In the genomic region with DNA sequence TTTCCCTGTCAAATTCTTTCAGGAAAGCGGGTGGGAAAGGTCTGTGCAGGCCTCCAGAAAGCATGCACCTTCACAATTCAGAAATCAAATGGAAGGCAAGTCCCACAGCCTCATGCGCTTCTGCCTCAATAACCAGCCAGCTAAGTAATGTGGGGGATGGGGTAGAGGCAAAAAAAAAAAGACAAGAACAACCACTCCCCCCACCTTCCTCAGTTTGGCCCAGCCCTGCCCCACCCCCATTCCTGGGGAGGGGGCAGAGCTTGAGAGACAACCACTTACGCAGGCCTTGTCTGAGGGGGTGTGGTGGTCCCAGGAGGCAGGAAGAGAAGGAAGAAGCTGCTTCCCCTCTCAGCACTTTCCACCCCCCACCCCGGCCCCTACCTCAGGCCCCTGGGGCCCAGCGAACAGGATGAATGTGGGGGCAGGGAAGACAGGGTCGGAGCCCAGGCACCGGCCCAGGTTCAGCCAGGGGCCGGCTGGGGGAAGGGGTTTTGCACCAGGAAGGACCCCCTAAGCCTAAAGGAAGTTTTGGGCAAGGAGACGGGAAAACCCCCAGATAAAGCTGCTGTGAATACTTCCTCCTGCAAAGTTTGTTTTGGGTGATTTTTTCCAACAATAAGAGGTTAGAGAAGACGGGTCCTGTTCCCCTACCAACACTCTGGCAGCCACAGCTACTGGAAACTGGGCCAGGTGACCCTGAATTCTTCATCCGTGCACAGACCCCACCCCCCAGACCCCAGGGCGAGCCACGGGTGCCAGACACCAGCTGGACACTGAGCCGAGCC, we compare ENCODE assay signal across 8 cellular contexts. TPM values are rescaled to one million over a fixed set of nuclear protein-coding genes. Genes with fewer than 3 reads are reported as not detected.
DNase-seq lines count a peak whose midpoint lies in the region; ATAC-seq, FAIRE-seq and TF ChIP-seq lines count a peak whose summit lies in the region.

No MANE protein-coding gene starts in this region.

- H3K9me2 ChIP-seq in OCI-LY7 (ENCODE audit: insufficient read depth, low read length), result no peaks in the 10 kb centered on the region

- peak overlapping the region; percentile 72 for H3K4me2 ChIP-seq in OCI-LY7 (ENCODE audit: low read length)
- H3K4me2 ChIP-seq in endothelial cell of umbilical vein (ENCODE audit: insufficient read depth, low read length), result peak overlapping the region; percentile 3

- no peaks in the 10 kb centered on the region for H3K9me1 ChIP-seq in endothelial cell of umbilical vein (replicated peaks; ENCODE audit: control insufficient read depth, extremely low read depth, insufficient read depth, low read length)

- TF ChIP-seq CTCF in C4-2B (conservative IDR thresholded peaks at IDR 0.05) (no peak), OCI-LY7 (conservative IDR thresholded peaks at IDR 0.05; ENCODE audit: low read length) (no peak), endothelial cell of umbilical vein (IDR thresholded peaks at IDR 0.05; ENCODE audit: extremely low read depth in 1 of 2, insufficient read depth in 1 of 2, low read depth in 1 of 2, low read length in 2 of 2) (no peak), nephron progenitor cell (IDR thresholded peaks at IDR 0.05) (no peak)

- dilution Hi-C loops in endothelial cell of umbilical vein (cut with MboI; ENCODE audit: extremely low pct_ligation_motif_present, low sequenced_read_pairs), result no loop called here

- TF ChIP-seq POLR2A in endothelial cell of umbilical vein (IDR thresholded peaks at IDR 0.05; ENCODE audit: low read depth, low read length), result peak; percentile 21

- CTCF ChIA-PET in OCI-LY7 (lab: Charles Lee; ENCODE audit: unreplicated experiment) (interaction anchor here (1.5 kb wide), 1 partner anchor 7 kb away, joined by 7 read pairs; no protein-coding TSS in a partner anchor), endothelial cell of umbilical vein (lab: Charles Lee) (interaction anchor here (1.4 to 4.1 kb wide), 4 partner anchors 10 to 97 kb away, joined by 3 to 169 read pairs (median 56); a partner anchor contains a TSS)
- CTCF ChIA-PET in activated CD4-positive, alpha-beta T cell treated with anti-CD3 and anti-CD28 coated beads, Interleukin-2, amount 10 ng/mL, durations not matched to agents 7 days and 5 days (lab: Charles Lee), result interaction anchor here (0.7 to 1.8 kb wide), 4 partner anchors 9 to 26 kb away, joined by 3 to 6 read pairs (median 4); a partner anchor contains a TSS

- peak overlapping the region; percentile 60 for H3K4me3 ChIP-seq in OCI-LY7 (ENCODE audit: low read depth, low read length, poor library complexity, severe bottlenecking)
- H3K4me3 ChIP-seq in endothelial cell of umbilical vein (replicated peaks in 1 of 3; ENCODE audit: insufficient read depth in 1 of 3, low read depth in 1 of 3, low read length in 3 of 3), result peak overlapping the region in 2 of 3 experiments; percentile 52 to 98

- peak overlapping the region; percentile 97 for H3K27ac Mint-ChIP-seq in nephron progenitor cell
- no peak overlapping the region for H3K27ac Mint-ChIP-seq in activated CD4-positive, alpha-beta T cell treated with anti-CD3 and anti-CD28 coated beads, Interleukin-2, amount 10 ng/mL, durations not matched to agents 7 days and 5 days

- peaks cover 50% of the 10 kb centered on the region for H3K4me1 Mint-ChIP-seq in nephron progenitor cell
- H3K4me1 Mint-ChIP-seq in activated CD4-positive, alpha-beta T cell treated with anti-CD3 and anti-CD28 coated beads, Interleukin-2, amount 10 ng/mL, durations not matched to agents 7 days and 5 days, result peaks cover 28% of the 10 kb centered on the region

- H3K9me3 ChIP-seq in OCI-LY7 (ENCODE audit: low read length), result no peaks in the 10 kb centered on the region
- no peaks in the 10 kb centered on the region for H3K9me3 ChIP-seq in endothelial cell of umbilical vein (replicated peaks; ENCODE audit: control insufficient read depth, insufficient read depth, low read length)

- peak; percentile 73 for DNase-seq in OCI-LY7 (ENCODE audit: low spot score)
- DNase-seq in endothelial cell of umbilical vein (ENCODE audit: low read depth, low spot score), result peak; percentile 83
- DNase-seq in nephron progenitor cell, result peak; percentile 69
- DNase-seq in GF-D8 (lab: John Stamatoyannopoulos, UW), result no peak
- no peak for DNase-seq in GM19240 (ENCODE audit: insufficient read length, low spot score)
- no peak for DNase-seq in activated CD4-positive, alpha-beta T cell treated with anti-CD3 and anti-CD28 coated beads, Interleukin-2, amount 10 ng/mL, durations not matched to agents 7 days and 5 days

- peaks cover 24% of the 10 kb centered on the region for H3K4me1 ChIP-seq in OCI-LY7 (ENCODE audit: insufficient read depth, low read length, poor library complexity, severe bottlenecking)
- H3K4me1 ChIP-seq in endothelial cell of umbilical vein (ENCODE audit: control insufficient read depth, extremely low read depth, insufficient read depth, low read length), result no peaks in the 10 kb centered on the region

- H3K36me3 Mint-ChIP-seq in nephron progenitor cell (ENCODE audit: low read depth), result peaks cover 11% of the 10 kb centered on the region
- H3K36me3 Mint-ChIP-seq in activated CD4-positive, alpha-beta T cell treated with anti-CD3 and anti-CD28 coated beads, Interleukin-2, amount 10 ng/mL, durations not matched to agents 7 days and 5 days (ENCODE audit: low read depth), result no peaks in the 10 kb centered on the region

- H3K27ac ChIP-seq in C4-2B, result peak overlapping the region; percentile 85
- H3K27ac ChIP-seq in OCI-LY7 (ENCODE audit: low read depth, low read length, poor library complexity, severe bottlenecking), result peak overlapping the region; percentile 36
- peak overlapping the region; percentile 0 for H3K27ac ChIP-seq in endothelial cell of umbilical vein (ENCODE audit: insufficient read depth, low read depth, low read length)

- H3K9me3 Mint-ChIP-seq in nephron progenitor cell, result no peaks in the 10 kb centered on the region
- no peaks in the 10 kb centered on the region for H3K9me3 Mint-ChIP-seq in activated CD4-positive, alpha-beta T cell treated with anti-CD3 and anti-CD28 coated beads, Interleukin-2, amount 10 ng/mL, durations not matched to agents 7 days and 5 days

- intact Hi-C loops in OCI-LY7 (cut with micrococcal nuclease; ENCODE audit: unreplicated experiment), result no loop called here
- intact Hi-C loops in endothelial cell of umbilical vein (cut with micrococcal nuclease), result no loop called here

- no TSS peak for BruUV-seq in OCI-LY7 (replicated peaks; lab: Mats Ljungman, UMichigan)
- BruUV-seq in endothelial cell of umbilical vein (replicated peaks; lab: Mats Ljungman, UMichigan), result TSS peak; percentile 18

- no peak for ATAC-seq in HG03520 (IDR thresholded peaks at IDR 0.05; ENCODE audit: unreplicated experiment)

- peak overlapping the region; percentile 92 for H3K4me3 Mint-ChIP-seq in nephron progenitor cell
- H3K4me3 Mint-ChIP-seq in activated CD4-positive, alpha-beta T cell treated with anti-CD3 and anti-CD28 coated beads, Interleukin-2, amount 10 ng/mL, durations not matched to agents 7 days and 5 days, result no peak overlapping the region

- H3K36me3 ChIP-seq in OCI-LY7 (ENCODE audit: insufficient read depth, low read length) (no peaks in the 10 kb centered on the region), endothelial cell of umbilical vein (ENCODE audit: control insufficient read depth in 2 of 2, extremely low read depth in 1 of 2, insufficient read depth in 2 of 2, low read length in 2 of 2) (no peaks in the 10 kb centered on the region)

- peak overlapping the region; percentile 71 for H3K9ac ChIP-seq in endothelial cell of umbilical vein (replicated peaks; ENCODE audit: extremely low read depth, insufficient read depth, low read length)

- H4K20me1 ChIP-seq in OCI-LY7 (ENCODE audit: insufficient read depth, low read length) (no peaks in the 10 kb centered on the region), endothelial cell of umbilical vein (replicated peaks; ENCODE audit: control insufficient read depth, extremely low read depth, insufficient read depth, low read length) (no peaks in the 10 kb centered on the region)

- no peaks in the 10 kb centered on the region for H3K79me2 ChIP-seq in OCI-LY7 (ENCODE audit: insufficient read depth, low read depth, low read length)
- H3K79me2 ChIP-seq in endothelial cell of umbilical vein (ENCODE audit: control insufficient read depth, insufficient read depth, low read length), result no peaks in the 10 kb centered on the region

- POLR2A ChIA-PET in OCI-LY7 (lab: Charles Lee) (interaction anchor here (1.4 kb wide), 1 partner anchor 97 kb away, joined by 4 read pairs; a partner anchor contains a TSS), endothelial cell of umbilical vein (lab: Charles Lee) (interaction anchor here (0.7 to 2.4 kb wide), 9 partner anchors 8 to 97 kb away, joined by 3 to 82 read pairs (median 5); a partner anchor contains a TSS)
- POLR2A ChIA-PET in activated CD4-positive, alpha-beta T cell treated with anti-CD3 and anti-CD28 coated beads, Interleukin-2, amount 10 ng/mL, durations not matched to agents 7 days and 5 days (lab: Charles Lee), result no interaction called here

- peak; percentile 37 for FAIRE-seq in endothelial cell of umbilical vein (lab: Jason Lieb, UNC)

- H2AFZ ChIP-seq in OCI-LY7 (ENCODE audit: low read length) (peak overlapping the region; percentile 48; the same call in 1 of the 2 replicates), endothelial cell of umbilical vein (ENCODE audit: low read depth, low read length) (no peak overlapping the region)

- peaks cover 8% of the 10 kb centered on the region for H3K27me3 Mint-ChIP-seq in nephron progenitor cell (ENCODE audit: low read depth, poor library complexity)
- H3K27me3 Mint-ChIP-seq in activated CD4-positive, alpha-beta T cell treated with anti-CD3 and anti-CD28 coated beads, Interleukin-2, amount 10 ng/mL, durations not matched to agents 7 days and 5 days, result peaks cover 37% of the 10 kb centered on the region

- peaks cover 0 to 7% of the 10 kb centered on the region in 2 experiments for H3K27me3 ChIP-seq in endothelial cell of umbilical vein (ENCODE audit: control insufficient read depth in 2 of 2, insufficient read depth in 2 of 2, low read length in 2 of 2)

RNA-seq across cellular contexts. Expression of a gene that starts 1.2 kb away (rescaled TPM):
- total RNA-seq in OCI-LY7 (2014; rRNA removed; shearing (Covaris generic)), result 29.9 and 40.5 TPM in 2 replicates
- total RNA-seq in OCI-LY7 (2022), result 62.0 and 69.3 TPM in 2 replicates
- total RNA-seq in endothelial cell of umbilical vein, result 170 and 171 TPM in 2 replicates
- polyA plus RNA-seq in endothelial cell of umbilical vein, result 98.0 and 100 TPM in 2 replicates
- polyA plus RNA-seq in endothelial cell of umbilical vein (2011; cell fraction: cytosol; rRNA removed), result 72.7 and 86.1 TPM in 2 replicates
- 60.0 and 77.0 TPM in 2 replicates for polyA plus RNA-seq in endothelial cell of umbilical vein (2011; cell fraction: nucleus; rRNA removed)
- 69.4 and 88.4 TPM in 2 replicates for polyA plus RNA-seq in endothelial cell of umbilical vein (2012)
- 69.0 and 85.2 TPM in 2 replicates for polyA minus RNA-seq in endothelial cell of umbilical vein
- polyA minus RNA-seq in endothelial cell of umbilical vein (2011; cell fraction: cytosol; rRNA and poly(A)+ RNA removed), result 66.7 TPM
- 51.8 and 89.1 TPM in 2 replicates for polyA minus RNA-seq in endothelial cell of umbilical vein (2011; cell fraction: nucleus; rRNA and poly(A)+ RNA removed)
- total RNA-seq in activated CD4-positive, alpha-beta T cell treated with anti-CD3 and anti-CD28 coated beads, Interleukin-2, amount 10 ng/mL, durations not matched to agents 7 days and 5 days, result under 1 TPM; 0.77 to 0.99 TPM

RNA-seq across cellular contexts. Expression of a gene that starts 26.5 kb away (rescaled TPM):
- 0.08 TPM in 1 of 2 replicates, not detected in the other for total RNA-seq in OCI-LY7 (2014; rRNA removed; shearing (Covaris generic))
- total RNA-seq in OCI-LY7 (2022), result 2.2 and 2.6 TPM in 2 replicates
- 37.1 and 39.2 TPM in 2 replicates for total RNA-seq in endothelial cell of umbilical vein
- 57.3 and 58.3 TPM in 2 replicates for polyA plus RNA-seq in endothelial cell of umbilical vein
- 38.0 and 49.5 TPM in 2 replicates for polyA plus RNA-seq in endothelial cell of umbilical vein (2011; cell fraction: cytosol; rRNA removed)
- 18.8 and 20.8 TPM in 2 replicates for polyA plus RNA-seq in endothelial cell of umbilical vein (2011; cell fraction: nucleus; rRNA removed)
- polyA plus RNA-seq in endothelial cell of umbilical vein (2012), result 30.9 and 49.7 TPM in 2 replicates
- 23.4 and 31.7 TPM in 2 replicates for polyA minus RNA-seq in endothelial cell of umbilical vein
- 31.0 TPM for polyA minus RNA-seq in endothelial cell of umbilical vein (2011; cell fraction: cytosol; rRNA and poly(A)+ RNA removed)
- polyA minus RNA-seq in endothelial cell of umbilical vein (2011; cell fraction: nucleus; rRNA and poly(A)+ RNA removed), result 12.2 and 12.6 TPM in 2 replicates
- 1 to 10 TPM; 1.2 to 2.4 TPM for total RNA-seq in activated CD4-positive, alpha-beta T cell treated with anti-CD3 and anti-CD28 coated beads, Interleukin-2, amount 10 ng/mL, durations not matched to agents 7 days and 5 days

RNA-seq across cellular contexts. Expression of a gene that starts 27.5 kb away (rescaled TPM):
- total RNA-seq in OCI-LY7 (2014; rRNA removed; shearing (Covaris generic)), result 1.5 TPM in 1 of 2 replicates, not detected in the other
- 7.3 and 7.8 TPM in 2 replicates for total RNA-seq in OCI-LY7 (2022)
- 163 and 168 TPM in 2 replicates for total RNA-seq in endothelial cell of umbilical vein
- 377 and 431 TPM in 2 replicates for polyA plus RNA-seq in endothelial cell of umbilical vein
- polyA plus RNA-seq in endothelial cell of umbilical vein (2011; cell fraction: cytosol; rRNA removed), result 210 and 266 TPM in 2 replicates
- 701 and 710 TPM in 2 replicates for polyA plus RNA-seq in endothelial cell of umbilical vein (2011; cell fraction: nucleus; rRNA removed)
- polyA plus RNA-seq in endothelial cell of umbilical vein (2012), result 227 and 335 TPM in 2 replicates
- 162 and 168 TPM in 2 replicates for polyA minus RNA-seq in endothelial cell of umbilical vein
- 86.1 TPM for polyA minus RNA-seq in endothelial cell of umbilical vein (2011; cell fraction: cytosol; rRNA and poly(A)+ RNA removed)
- polyA minus RNA-seq in endothelial cell of umbilical vein (2011; cell fraction: nucleus; rRNA and poly(A)+ RNA removed), result 97.3 and 130 TPM in 2 replicates
- under 1 TPM in 1 of 2 experiments, not detected in 1; 0.44 TPM for total RNA-seq in activated CD4-positive, alpha-beta T cell treated with anti-CD3 and anti-CD28 coated beads, Interleukin-2, amount 10 ng/mL, durations not matched to agents 7 days and 5 days

RNA-seq across cellular contexts. Expression of a gene that starts 50.7 kb away (rescaled TPM):
- 0.16 TPM in 1 of 2 replicates, not detected in the other for total RNA-seq in OCI-LY7 (2014; rRNA removed; shearing (Covaris generic))
- 10.0 and 12.1 TPM in 2 replicates for total RNA-seq in OCI-LY7 (2022)
- total RNA-seq in endothelial cell of umbilical vein, result 57.4 and 67.3 TPM in 2 replicates
- polyA plus RNA-seq in endothelial cell of umbilical vein, result 75.5 and 92.5 TPM in 2 replicates
- 80.0 and 90.6 TPM in 2 replicates for polyA plus RNA-seq in endothelial cell of umbilical vein (2011; cell fraction: cytosol; rRNA removed)
- polyA plus RNA-seq in endothelial cell of umbilical vein (2011; cell fraction: nucleus; rRNA removed), result 84.8 and 107 TPM in 2 replicates
- 89.8 and 107 TPM in 2 replicates for polyA plus RNA-seq in endothelial cell of umbilical vein (2012)
- polyA minus RNA-seq in endothelial cell of umbilical vein, result 53.4 and 54.1 TPM in 2 replicates
- polyA minus RNA-seq in endothelial cell of umbilical vein (2011; cell fraction: cytosol; rRNA and poly(A)+ RNA removed), result 23.6 TPM
- 23.1 and 30.6 TPM in 2 replicates for polyA minus RNA-seq in endothelial cell of umbilical vein (2011; cell fraction: nucleus; rRNA and poly(A)+ RNA removed)
- 10 to 100 TPM; 13.7 to 17.7 TPM for total RNA-seq in activated CD4-positive, alpha-beta T cell treated with anti-CD3 and anti-CD28 coated beads, Interleukin-2, amount 10 ng/mL, durations not matched to agents 7 days and 5 days

RNA-seq across cellular contexts. Expression of a gene that starts 50.8 kb away (rescaled TPM):
- total RNA-seq in OCI-LY7 (2014; rRNA removed; shearing (Covaris generic)), result 0.10 and 0.19 TPM in 2 replicates
- total RNA-seq in OCI-LY7 (2022), result 0.22 and 0.55 TPM in 2 replicates
- total RNA-seq in endothelial cell of umbilical vein, result 0.23 and 0.24 TPM in 2 replicates
- polyA plus RNA-seq in endothelial cell of umbilical vein, result 0.07 and 0.11 TPM in 2 replicates
- 0.03 and 0.05 TPM in 2 replicates for polyA plus RNA-seq in endothelial cell of umbilical vein (2011; cell fraction: cytosol; rRNA removed)
- 0.96 and 1.0 TPM in 2 replicates for polyA plus RNA-seq in endothelial cell of umbilical vein (2011; cell fraction: nucleus; rRNA removed)
- polyA plus RNA-seq in endothelial cell of umbilical vein (2012), result 0.27 TPM in 1 of 2 replicates, not detected in the other
- polyA minus RNA-seq in endothelial cell of umbilical vein, result 0.06 TPM in 1 of 2 replicates, not detected in the other
- not detected for polyA minus RNA-seq in endothelial cell of umbilical vein (2011; cell fraction: cytosol; rRNA and poly(A)+ RNA removed)
- polyA minus RNA-seq in endothelial cell of umbilical vein (2011; cell fraction: nucleus; rRNA and poly(A)+ RNA removed), result 0.05 and 0.14 TPM in 2 replicates
- under 1 TPM; 0.25 to 0.31 TPM for total RNA-seq in activated CD4-positive, alpha-beta T cell treated with anti-CD3 and anti-CD28 coated beads, Interleukin-2, amount 10 ng/mL, durations not matched to agents 7 days and 5 days

Comparison
In these comparisons a context has a peak if more than half of its experiments do, and no peak if none do; other contexts are left out.
1. H3K27ac ChIP-seq: peak in every context shown above with its lines; median percentile 85 in C4-2B; 36 in OCI-LY7; 0 in endothelial cell of umbilical vein.
2. DNase-seq: peak in OCI-LY7 (single experiment), endothelial cell of umbilical vein (single experiment) and nephron progenitor cell (single experiment); none in GF-D8 (single experiment), GM19240 (single experiment) and activated CD4-positive, alpha-beta T cell treated with anti-CD3 and anti-CD28 coated beads, Interleukin-2, amount 10 ng/mL, durations not matched to agents 7 days and 5 days (single experiment).
3. RNA of a gene that starts 1.2 kb away (total RNA-seq): 170 to 171 TPM in endothelial cell of umbilical vein and 29.9 to 69.3 TPM in OCI-LY7; 0.77 to 0.99 TPM in activated CD4-positive, alpha-beta T cell treated with anti-CD3 and anti-CD28 coated beads, Interleukin-2, amount 10 ng/mL, durations not matched to agents 7 days and 5 days; every median in the first group is over 10 times any median in the second.
4. RNA of a gene that starts 26.5 kb away (total RNA-seq): 37.1 to 39.2 TPM in endothelial cell of umbilical vein; 1.2 to 2.4 TPM in activated CD4-positive, alpha-beta T cell treated with anti-CD3 and anti-CD28 coated beads, Interleukin-2, amount 10 ng/mL, durations not matched to agents 7 days and 5 days and 0.08 to 2.6 TPM in OCI-LY7; every median in the first group is over 10 times any median in the second.
5. RNA of a gene that starts 27.5 kb away (total RNA-seq): 163 to 168 TPM in endothelial cell of umbilical vein; 1.5 to 7.8 TPM in OCI-LY7 and 0.44 TPM in activated CD4-positive, alpha-beta T cell treated with anti-CD3 and anti-CD28 coated beads, Interleukin-2, amount 10 ng/mL, durations not matched to agents 7 days and 5 days; every median in the first group is over 10 times any median in the second.